ENCODE assay signal across 20 cellular contexts in the genomic region with DNA sequence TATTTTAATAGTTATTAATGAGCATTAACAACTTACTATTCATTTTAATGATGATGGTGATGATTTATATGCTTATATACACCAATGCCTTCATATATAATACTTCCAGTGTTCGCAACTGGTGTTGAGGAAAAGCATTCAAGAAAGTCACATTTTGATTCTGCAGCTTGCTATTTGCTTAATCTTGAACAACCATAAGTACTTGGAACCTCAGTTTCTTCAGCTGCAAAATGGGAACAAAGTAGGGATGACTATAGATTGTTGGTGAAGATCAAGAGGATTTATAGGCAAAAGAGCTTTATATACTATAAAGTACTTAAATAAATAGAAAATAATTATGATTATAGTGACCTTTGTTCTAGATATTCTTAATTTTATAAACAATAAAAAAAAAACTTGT. TPM values are rescaled to one million over a fixed set of nuclear protein-coding genes. Genes with fewer than 3 reads are reported as not detected.
DNase-seq lines count a peak whose midpoint lies in the region; ATAC-seq and FAIRE-seq lines count a peak whose summit lies in the region.
"Had no signal": no experiment of that assay in that cellular context is flagged by ENCODE, and none has a peak within 500 bp of the region (broad histone marks: within the 10 kb centered on the region; RNA-seq: fewer than 3 reads in every experiment).

No MANE protein-coding gene starts in this region.

- H3K4me1 Mint-ChIP-seq in activated CD4-positive, alpha-beta T cell treated with anti-CD3 and anti-CD28 coated beads for 36 hours: peaks cover 44% of the 10 kb centered on the region
- peaks cover 22 to 33% (median 23%) of the 10 kb centered on the region in 3 donors for H3K4me1 Mint-ChIP-seq in IgD-negative memory B cell
- peaks cover 27% of the 10 kb centered on the region for H3K4me1 Mint-ChIP-seq in stimulated activated memory B cell treated with anti-CD40 and anti-IgM and Interleukin-4, amounts not matched to agents 10 μg/mL and 1 μg/mL and 100 μg/mL, for 72 hours

- H3K27me3 Mint-ChIP-seq in activated CD4-positive, alpha-beta T cell treated with anti-CD3 and anti-CD28 coated beads for 36 hours: no peaks in the 10 kb centered on the region
- H3K27me3 Mint-ChIP-seq in IgD-negative memory B cell: no peaks in the 10 kb centered on the region
- H3K27me3 Mint-ChIP-seq in stimulated activated memory B cell treated with anti-CD40 and anti-IgM and Interleukin-4, amounts not matched to agents 10 μg/mL and 1 μg/mL and 100 μg/mL, for 72 hours: no peaks in the 10 kb centered on the region
- H3K27me3 Mint-ChIP-seq: dendritic cell treated with granulocyte-macrophage colony-stimulating factor and Interleukin-4, amounts not matched to agents 40 ng/mL and 50 ng/mL, for 4 days; type B pancreatic cell had no signal

- H3K36me3 Mint-ChIP-seq in activated CD4-positive, alpha-beta T cell treated with anti-CD3 and anti-CD28 coated beads for 36 hours (ENCODE audit: low read depth): peaks cover 55% of the 10 kb centered on the region
- peaks cover 14% of the 10 kb centered on the region for H3K36me3 Mint-ChIP-seq in IgD-negative memory B cell
- H3K36me3 Mint-ChIP-seq in stimulated activated memory B cell treated with anti-CD40 and anti-IgM and Interleukin-4, amounts not matched to agents 10 μg/mL and 1 μg/mL and 100 μg/mL, for 72 hours: peaks cover 36% of the 10 kb centered on the region

- H3K27ac Mint-ChIP-seq in activated CD4-positive, alpha-beta T cell treated with anti-CD3 and anti-CD28 coated beads for 36 hours: peak overlapping the region; percentile 63
- peak overlapping the region in 1 of 3 donors; percentile 96 for H3K27ac Mint-ChIP-seq in IgD-negative memory B cell
- H3K27ac Mint-ChIP-seq in stimulated activated memory B cell treated with anti-CD40 and anti-IgM and Interleukin-4, amounts not matched to agents 10 μg/mL and 1 μg/mL and 100 μg/mL, for 72 hours: peak overlapping the region; percentile 100
- H3K27ac Mint-ChIP-seq: activated CD8-positive, alpha-beta T cell treated with anti-CD3 and anti-CD28 coated beads, Interleukin-2, amount 10 ng/mL, durations not matched to agents 7 days and 5 days; dendritic cell treated with granulocyte-macrophage colony-stimulating factor and Interleukin-4, amounts not matched to agents 40 ng/mL and 50 ng/mL, for 4 days had no signal

- peak; percentile 5 for FAIRE-seq in colon (lab: Jason Lieb, UNC)
- FAIRE-seq: pancreas had no signal

- CTCF ChIA-PET in activated CD4-positive, alpha-beta T cell treated with anti-CD3 and anti-CD28 coated beads for 36 hours (lab: Charles Lee): interaction anchor here (0.7 to 2.2 kb wide), 8 partner anchors 18 to 339 kb away, joined by 3 to 10 read pairs (median 4); no protein-coding TSS in a partner anchor

- DNase-seq in activated CD4-positive, alpha-beta T cell treated with anti-CD3 and anti-CD28 coated beads for 36 hours: no peak
- no peak for DNase-seq in activated CD4-positive, alpha-beta T cell treated with anti-CD3 and anti-CD28 coated beads for 1 hour
- no peak for DNase-seq in dedifferentiated amniotic fluid mesenchymal stem cell (ENCODE audit: extremely low spot score)
- DNase-seq in T-helper 2 cell: no peak
- DNase-seq in stimulated activated CD4-positive, alpha-beta T cell treated with anti-CD3 and anti-CD28 coated beads, Interleukin-4, amount 100 ng/mL, for 4 hours: no peak
- DNase-seq: activated CD8-positive, alpha-beta T cell treated with anti-CD3 and anti-CD28 coated beads, Interleukin-2, amount 10 ng/mL, durations not matched to agents 7 days and 5 days; DMS79; gastrocnemius medialis; HCEC 1CT; left lung; NCI-H2171; pancreas; Peyer's patch; stimulated activated CD4-positive, alpha-beta T cell treated with anti-CD3 and anti-CD28 coated beads, Interleukin-2, amount 100 ng/mL, for 48 hours had no signal

- intact Hi-C loops in activated CD4-positive, alpha-beta T cell treated with anti-CD3 and anti-CD28 coated beads for 36 hours (cut with DNase I, micrococcal nuclease): loop anchor here in 1 of 2 experiments (2.0 kb wide), 2 partner anchors 13 to 23 kb away; no protein-coding TSS in a partner anchor

- H3K9me3 Mint-ChIP-seq in activated CD4-positive, alpha-beta T cell treated with anti-CD3 and anti-CD28 coated beads for 36 hours (ENCODE audit: low read depth): peaks cover 2% of the 10 kb centered on the region
- H3K9me3 Mint-ChIP-seq in IgD-negative memory B cell: peaks cover 0 to 2% (median 0%) of the 10 kb centered on the region in 3 donors
- H3K9me3 Mint-ChIP-seq in stimulated activated memory B cell treated with anti-CD40 and anti-IgM and Interleukin-4, amounts not matched to agents 10 μg/mL and 1 μg/mL and 100 μg/mL, for 72 hours: no peaks in the 10 kb centered on the region
- H3K9me3 Mint-ChIP-seq: dendritic cell treated with granulocyte-macrophage colony-stimulating factor and Interleukin-4, amounts not matched to agents 40 ng/mL and 50 ng/mL, for 4 days; type B pancreatic cell had no signal

- POLR2A ChIA-PET in activated CD4-positive, alpha-beta T cell treated with anti-CD3 and anti-CD28 coated beads for 36 hours (lab: Charles Lee): interaction anchor here (0.6 to 1.4 kb wide), 7 partner anchors 32 to 320 kb away, joined by 3 to 7 read pairs (median 3); no protein-coding TSS in a partner anchor

- no peak for ATAC-seq in activated CD4-positive, alpha-beta T cell treated with anti-CD3 and anti-CD28 coated beads for 36 hours
- ATAC-seq in stimulated activated memory B cell treated with anti-CD40 and anti-IgM and Interleukin-4, amounts not matched to agents 10 μg/mL and 1 μg/mL and 100 μg/mL, for 72 hours: no peak
- ATAC-seq: activated CD8-positive, alpha-beta T cell treated with anti-CD3 and anti-CD28 coated beads, Interleukin-2, amount 10 ng/mL, durations not matched to agents 7 days and 5 days; gastrocnemius medialis; left lung; pancreas; SK-N-SH treated with all-trans-retinoic acid at 6 μM for 48 hours had no signal

- H3K4me3 Mint-ChIP-seq in activated CD4-positive, alpha-beta T cell treated with anti-CD3 and anti-CD28 coated beads for 36 hours: peak overlapping the region; percentile 26
- peak overlapping the region in 3 of 4 donors; percentile 72 to 96 (median 82) for H3K4me3 Mint-ChIP-seq in IgD-negative memory B cell
- peak overlapping the region; percentile 63 for H3K4me3 Mint-ChIP-seq in stimulated activated memory B cell treated with anti-CD40 and anti-IgM and Interleukin-4, amounts not matched to agents 10 μg/mL and 1 μg/mL and 100 μg/mL, for 72 hours
- H3K4me3 Mint-ChIP-seq: dendritic cell treated with granulocyte-macrophage colony-stimulating factor and Interleukin-4, amounts not matched to agents 40 ng/mL and 50 ng/mL, for 4 days had no signal

RNA-seq across cellular contexts. Expression of a gene that starts 4.3 kb away (rescaled TPM):
- 100 to 1,000 TPM in 1 of 2 experiments, 10 to 100 TPM in 1; 73.8 to 106 TPM for total RNA-seq in activated CD4-positive, alpha-beta T cell treated with anti-CD3 and anti-CD28 coated beads for 36 hours
- 154 TPM for polyA plus RNA-seq in IgD-negative memory B cell

Comparison
In these comparisons a context has a peak if more than half of its experiments do, and no peak if none do; other contexts are left out.
1. H3K4me3 Mint-ChIP-seq: peak in every context shown above with its lines; median percentile 82 in IgD-negative memory B cell; 63 in stimulated activated memory B cell treated with anti-CD40 and anti-IgM and Interleukin-4, amounts not matched to agents 10 μg/mL and 1 μg/mL and 100 μg/mL, for 72 hours; 26 in activated CD4-positive, alpha-beta T cell treated with anti-CD3 and anti-CD28 coated beads for 36 hours.